Comparison of ENCODE assay signal across 1 cellular context in genomic region chr1:61255324-61255703, GRCh38.
TF ChIP-seq lines count a peak whose summit lies in the region.

No MANE protein-coding gene starts in this region.

TF ChIP-seq in WTC11, 78 proteins besides CTCF, POLR2A, EP300 and RAD21 (continued from another document):
- TF ChIP-seq FOXP4 (CRISPR knock-in tag; IDR thresholded peaks at IDR 0.05) (no peak), AFF4 (CRISPR knock-in tag; IDR thresholded peaks at IDR 0.05; ENCODE audit: borderline replicate concordance) (no peak)
